ENCODE assay signal across 8 cellular contexts in genomic region chr5:138179277-138179857, GRCh38. TPM values are rescaled to one million over a fixed set of nuclear protein-coding genes. Genes with fewer than 3 reads are reported as not detected.
DNase-seq lines count a peak whose midpoint lies in the region; ATAC-seq and TF ChIP-seq lines count a peak whose summit lies in the region.

No MANE protein-coding gene starts in this region.

- peak; percentile 27 for DNase-seq in HEK293T (ENCODE audit: extremely low spot score)
- peak; percentile 25 for DNase-seq in activated CD8-positive, alpha-beta T cell treated with anti-CD3 and anti-CD28 coated beads, Interleukin-2, amount 10 ng/mL, durations not matched to agents 7 days and 5 days
- DNase-seq in GM10266 (ENCODE audit: extremely low spot score) = no peak

- no peaks in the 10 kb centered on the region for H3K9me3 Mint-ChIP-seq in activated CD8-positive, alpha-beta T cell treated with anti-CD3 and anti-CD28 coated beads, Interleukin-2, amount 10 ng/mL, durations not matched to agents 7 days and 5 days (ENCODE audit: insufficient read depth)

- WGBS in liver = 2% methylated on average over 23 of the region's 23 CpGs

- peak overlapping the region; percentile 92 for H3K4me2 ChIP-seq in BLaER1

- H3K27me3 ChIP-seq in BLaER1 (no peaks in the 10 kb centered on the region), liver (ENCODE audit: control insufficient read depth in 4 of 4, insufficient read depth in 4 of 4, low read length in 3 of 4) (no peaks in the 10 kb centered on the region)

- H3K4me3 Mint-ChIP-seq in activated CD8-positive, alpha-beta T cell treated with anti-CD3 and anti-CD28 coated beads, Interleukin-2, amount 10 ng/mL, durations not matched to agents 7 days and 5 days = no peak overlapping the region

- H3K36me3 Mint-ChIP-seq in activated CD8-positive, alpha-beta T cell treated with anti-CD3 and anti-CD28 coated beads, Interleukin-2, amount 10 ng/mL, durations not matched to agents 7 days and 5 days (ENCODE audit: low read depth) = peaks cover 51% of the 10 kb centered on the region

- H3K36me3 ChIP-seq in BLaER1 = peaks cover 64% of the 10 kb centered on the region
- H3K36me3 ChIP-seq in liver (ENCODE audit: control insufficient read depth in 4 of 4, insufficient read depth in 3 of 4, low read depth in 1 of 4, low read length in 3 of 4) = peaks cover under 1 to 7% (median 7%) of the 10 kb centered on the region in 4 donors

- no peaks in the 10 kb centered on the region for H3K27me3 Mint-ChIP-seq in activated CD8-positive, alpha-beta T cell treated with anti-CD3 and anti-CD28 coated beads, Interleukin-2, amount 10 ng/mL, durations not matched to agents 7 days and 5 days (ENCODE audit: low read depth)

- no peak overlapping the region for H3K27ac Mint-ChIP-seq in activated CD8-positive, alpha-beta T cell treated with anti-CD3 and anti-CD28 coated beads, Interleukin-2, amount 10 ng/mL, durations not matched to agents 7 days and 5 days

- peaks cover 35% of the 10 kb centered on the region for H4K20me1 ChIP-seq in BLaER1

- H3K27ac ChIP-seq in BLaER1 (peak overlapping the region; percentile 89), liver (ENCODE audit: low read depth in 1 of 2, low read length in 2 of 2) (no peak overlapping the region)

- TF ChIP-seq CTCF in liver (IDR thresholded peaks at IDR 0.05; ENCODE audit: low read depth, low read length, missing input control) = no peak
- no peak for TF ChIP-seq CTCF in GM10266 (IDR thresholded peaks at IDR 0.05; ENCODE audit: control insufficient read depth, insufficient read depth, low read depth, missing control alignments)

- no peak for TF ChIP-seq RAD21 in liver (IDR thresholded peaks at IDR 0.05)

- peaks cover 15% of the 10 kb centered on the region for H3K4me1 Mint-ChIP-seq in activated CD8-positive, alpha-beta T cell treated with anti-CD3 and anti-CD28 coated beads, Interleukin-2, amount 10 ng/mL, durations not matched to agents 7 days and 5 days (ENCODE audit: low read depth)

- H3K9me3 ChIP-seq in BLaER1 (no peaks in the 10 kb centered on the region), liver (ENCODE audit: control insufficient read depth in 4 of 4, low read length in 3 of 4) (no peaks in the 10 kb centered on the region)

- POLR2A ChIA-PET in HEK293T (lab: Yijun Ruan, JAX) = interaction anchor here (0.7 to 2.6 kb wide), 24 partner anchors 9 to 325 kb away, joined by 3 to 19 read pairs (median 5); partner anchors contain the start of genes CDC23, CDC25C, FAM53C and KDM3B
- POLR2A ChIA-PET in activated CD8-positive, alpha-beta T cell treated with anti-CD3 and anti-CD28 coated beads, Interleukin-2, amount 10 ng/mL, durations not matched to agents 7 days and 5 days (lab: Charles Lee) = interaction anchor here (0.6 to 4.1 kb wide), 9 partner anchors 33 to 1130 kb away, joined by 3 to 21 read pairs (median 4); partner anchors contain the start of genes CDC23, CDC25C, ETF1 and FAM53C

- H3K4me3 ChIP-seq in BLaER1 (peak overlapping the region; percentile 86), liver (ENCODE audit: low read depth in 1 of 3, low read length in 3 of 3) (peak overlapping the region in 2 of 3 donors; percentile 43 to 58)

- H3K4me1 ChIP-seq in BLaER1 = peaks cover 32% of the 10 kb centered on the region
- peaks cover 3 to 15% (median 13%) of the 10 kb centered on the region in 4 donors for H3K4me1 ChIP-seq in liver (ENCODE audit: control insufficient read depth in 4 of 4, insufficient read depth in 4 of 4, low read length in 3 of 4)

- no peak for ATAC-seq in activated CD8-positive, alpha-beta T cell treated with anti-CD3 and anti-CD28 coated beads, Interleukin-2, amount 10 ng/mL, durations not matched to agents 7 days and 5 days
- ATAC-seq in GM19397 (IDR thresholded peaks at IDR 0.05; ENCODE audit: unreplicated experiment) (no peak), GM19463 (IDR thresholded peaks at IDR 0.05; ENCODE audit: unreplicated experiment) (no peak), HG03097 (IDR thresholded peaks at IDR 0.05; ENCODE audit: low FRiP score, unreplicated experiment) (no peak)

- H3K9ac ChIP-seq in BLaER1 = peak overlapping the region; percentile 90
- no peak overlapping the region for H3K9ac ChIP-seq in liver (ENCODE audit: low read depth in 1 of 2, low read length in 2 of 2)

- CTCF ChIA-PET in HEK293T (lab: Yijun Ruan, JAX) = interaction anchor here (0.6 to 1.8 kb wide), 15 partner anchors 27 to 324 kb away, joined by 3 to 6 read pairs (median 4); partner anchors contain the start of genes CDC25C and KDM3B
- CTCF ChIA-PET in activated CD8-positive, alpha-beta T cell treated with anti-CD3 and anti-CD28 coated beads, Interleukin-2, amount 10 ng/mL, durations not matched to agents 7 days and 5 days (lab: Charles Lee) = interaction anchor here (0.8 to 6.1 kb wide), 15 partner anchors 9 to 1163 kb away, joined by 3 to 72 read pairs (median 4); partner anchors contain the start of genes CDC23, EGR1, GFRA3 and KDM3B

TF ChIP-seq in HEK293T, 16 proteins besides CTCF, POLR2A, EP300 and RAD21:
- TF ChIP-seq CTBP1 (IDR thresholded peaks at IDR 0.05; ENCODE audit: borderline replicate concordance) (no peak), L3MBTL2 (conservative IDR thresholded peaks at IDR 0.05) (0 out of 2 replicates have a peak, but pooled peaks have one; percentile 2), FOXM1 (IDR thresholded peaks at IDR 0.05; ENCODE audit: borderline replicate concordance) (no peak)

TF ChIP-seq in liver, 16 proteins besides CTCF, POLR2A, EP300 and RAD21:
- TF ChIP-seq HNF4G (IDR thresholded peaks at IDR 0.05) (no peak), HNF4A (conservative IDR thresholded peaks at IDR 0.05) (no peak), SP1 (IDR thresholded peaks at IDR 0.05) (no peak), JUND (IDR thresholded peaks at IDR 0.05) (no peak), ATF3 (IDR thresholded peaks at IDR 0.05) (no peak), ZBTB33 (IDR thresholded peaks at IDR 0.05) (no peak)

RNA-seq across cellular contexts. Expression of gene KIF20A, which starts 0.5 kb away (rescaled TPM):
- total RNA-seq in activated CD8-positive, alpha-beta T cell treated with anti-CD3 and anti-CD28 coated beads, Interleukin-2, amount 10 ng/mL, durations not matched to agents 7 days and 5 days = 10 to 100 TPM; 70.1 to 72.0 TPM
- 10 to 100 TPM in 1 of 2 donors, under 1 TPM in 1; 0.42 to 32.3 TPM for total RNA-seq in liver
- 1 to 10 TPM in 1 of 2 donors, under 1 TPM in 1; 0.33 to 2.5 TPM for polyA plus RNA-seq in liver

RNA-seq across cellular contexts. Expression of gene BRD8, which starts 0.9 kb away (rescaled TPM):
- total RNA-seq in activated CD8-positive, alpha-beta T cell treated with anti-CD3 and anti-CD28 coated beads, Interleukin-2, amount 10 ng/mL, durations not matched to agents 7 days and 5 days = 10 to 100 TPM; 72.3 to 76.3 TPM
- 10 to 100 TPM; 30.7 to 34.5 TPM for total RNA-seq in liver
- 10 to 100 TPM; 14.8 to 28.5 TPM for polyA plus RNA-seq in liver

RNA-seq across cellular contexts. Expression of gene CDC23, which starts 33.8 kb away (rescaled TPM):
- total RNA-seq in activated CD8-positive, alpha-beta T cell treated with anti-CD3 and anti-CD28 coated beads, Interleukin-2, amount 10 ng/mL, durations not matched to agents 7 days and 5 days = 10 to 100 TPM; 34.1 to 36.6 TPM
- total RNA-seq in liver = 10 to 100 TPM; 15.7 to 23.8 TPM
- polyA plus RNA-seq in liver = 10 to 100 TPM; 10.5 to 12.6 TPM

RNA-seq across cellular contexts. Expression of gene NME5, which starts 40.1 kb away (rescaled TPM):
- total RNA-seq in activated CD8-positive, alpha-beta T cell treated with anti-CD3 and anti-CD28 coated beads, Interleukin-2, amount 10 ng/mL, durations not matched to agents 7 days and 5 days = not detected
- total RNA-seq in liver = under 1 TPM; 0.09 to 0.50 TPM
- 1 to 10 TPM in 1 of 2 donors, under 1 TPM in 1; 0.30 to 1.3 TPM for polyA plus RNA-seq in liver
